ENCODE assay signal across 8 cellular contexts in genomic region chr11:118438314-118438931, GRCh38. TPM values are rescaled to one million over a fixed set of nuclear protein-coding genes. Genes with fewer than 3 reads are reported as not detected.
A peak's percentile ranks its signal among the peaks of the same experiment; 100 is the strongest.
DNase-seq lines count a peak whose midpoint lies in the region; ATAC-seq and TF ChIP-seq lines count a peak whose summit lies in the region.

No MANE protein-coding gene starts in this region.

- peak overlapping the region; percentile 80 for H3K9ac ChIP-seq in SK-N-SH

- DNase-seq in DMS114 treated with DMSO at 0.1 percent for 48 hours (lab: John Stamatoyannopoulos, UW; ENCODE audit: unreplicated experiment) (peak; percentile 45), SK-N-SH (peak; percentile 53), amniotic stem cell (lab: John Stamatoyannopoulos, UW) (peak; percentile 82), right cardiac atrium (peak in 1 of 3 donors; percentile 69), psoas muscle (peak in 1 of 2 donors; percentile 14), NCI-H187 treated with DMSO at 0.1 percent for 48 hours (lab: John Stamatoyannopoulos, UW) (no peak)

- H4K20me1 ChIP-seq in SK-N-SH (ENCODE audit: insufficient read depth): peaks cover 60% of the 10 kb centered on the region

- intact Hi-C loops in right cardiac atrium (cut with DNase I): loop anchor here in 1 of 4 donors (5.0 kb wide), 1 partner anchor 36 kb away; the partner anchor contains the start of gene ATP5MG
- intact Hi-C loops in psoas muscle (cut with DNase I): loop anchor here (5.0 kb wide), 1 partner anchor 36 kb away; the partner anchor contains the start of gene ATP5MG (in 2 of the 2)

- TF ChIP-seq RAD21 in SK-N-SH (IDR thresholded peaks at IDR 0.05; ENCODE audit: low read length): peak; percentile 17; the same call in 1 of the 2 replicates

- peaks cover 33 to 34% of the 10 kb centered on the region in 2 experiments; a peak in 3 of 4 replicates for H3K4me1 ChIP-seq in SK-N-SH (ENCODE audit: control insufficient read depth in 1 of 2, insufficient read depth in 2 of 2, low read depth in 1 of 2, low read length in 1 of 2)
- peaks cover 3% of the 10 kb centered on the region for H3K4me1 ChIP-seq in right cardiac atrium (ENCODE audit: control insufficient read depth, insufficient read depth, low read length)
- peaks cover 57% of the 10 kb centered on the region for H3K4me1 ChIP-seq in psoas muscle

- WGBS in SK-N-SH (ENCODE audit: low lambda C conversion rate): 4% methylated on average over 13 of the region's 14 CpGs
- WGBS in right cardiac atrium: 2% methylated on average over 14 of the region's 14 CpGs
- 17 to 30% (median 18%) methylated on average over 14 of the region's 14 CpGs for WGBS in psoas muscle, 3 donors

- H3K9me3 ChIP-seq in SK-N-SH (no peaks in the 10 kb centered on the region), right cardiac atrium (ENCODE audit: control insufficient read depth, low read length) (no peaks in the 10 kb centered on the region), psoas muscle (no peaks in the 10 kb centered on the region)

- H2AFZ ChIP-seq in SK-N-SH (ENCODE audit: low read depth): no peak overlapping the region; the same call in 1 of the 2 replicates

- H3K27me3 ChIP-seq in SK-N-SH (ENCODE audit: insufficient read depth): no peaks in the 10 kb centered on the region
- no peaks in the 10 kb centered on the region for H3K27me3 ChIP-seq in right cardiac atrium (ENCODE audit: control insufficient read depth, insufficient read depth)
- no peaks in the 10 kb centered on the region for H3K27me3 ChIP-seq in psoas muscle (ENCODE audit: insufficient read depth in 3 of 3, low read length in 2 of 3)

- TF ChIP-seq CTCF in SK-N-SH (IDR thresholded peaks at IDR 0.05) (no peak), psoas muscle (IDR thresholded peaks at IDR 0.05) (no peak)

- POLR2A ChIA-PET in SK-N-SH (lab: Yijun Ruan, JAX): no interaction called here

- peak overlapping the region; percentile 48 to 91 for H3K27ac ChIP-seq in SK-N-SH (ENCODE audit: low read depth in 2 of 2, low read length in 1 of 2)
- H3K27ac ChIP-seq in right cardiac atrium (ENCODE audit: low read length): peak overlapping the region; percentile 1
- H3K27ac ChIP-seq in psoas muscle: peak overlapping the region; percentile 80

- TF ChIP-seq EP300 in SK-N-SH (IDR thresholded peaks at IDR 0.05; ENCODE audit: borderline replicate concordance in 1 of 2, low read depth in 1 of 2, low read length in 1 of 2): no peak

- H3K4me3 ChIP-seq in SK-N-SH (ENCODE audit: low read depth in 2 of 2, low read length in 1 of 2) (peak overlapping the region; percentile 77 to 95), right cardiac atrium (ENCODE audit: low read length) (peak overlapping the region; percentile 84), psoas muscle (peak overlapping the region; percentile 97)

- ATAC-seq in HG03175 (IDR thresholded peaks at IDR 0.05; ENCODE audit: unreplicated experiment) (peak; percentile 27), right cardiac atrium (no peak), psoas muscle (no peak), HG03460 (IDR thresholded peaks at IDR 0.05; ENCODE audit: unreplicated experiment) (no peak)

- H3F3A ChIP-seq in SK-N-SH (replicated peaks; ENCODE audit: insufficient read depth): peaks cover 28% of the 10 kb centered on the region

- peak overlapping the region; percentile 98 for H3K4me2 ChIP-seq in SK-N-SH

- peaks cover 69% of the 10 kb centered on the region for H3K79me2 ChIP-seq in SK-N-SH (ENCODE audit: insufficient read depth)

- no peaks in the 10 kb centered on the region for H3K9me2 ChIP-seq in SK-N-SH

- H3K36me3 ChIP-seq in SK-N-SH (replicated peaks in 1 of 2; ENCODE audit: control insufficient read depth in 1 of 2, insufficient read depth in 2 of 2, low read length in 1 of 2) (peaks cover 15 to 18% of the 10 kb centered on the region in 2 experiments), psoas muscle (ENCODE audit: insufficient read depth in 1 of 2, low read depth in 1 of 2) (peaks cover 0 to 3% of the 10 kb centered on the region in 2 donors)

- CTCF ChIA-PET in SK-N-SH (lab: Yijun Ruan, JAX): interaction anchor here (1.0 to 1.1 kb wide), 3 partner anchors 16 to 50 kb away, joined by 3 read pairs; no protein-coding TSS in a partner anchor

TF ChIP-seq in SK-N-SH, 30 proteins besides CTCF, POLR2A, EP300 and RAD21:
- TF ChIP-seq TEAD4 (IDR thresholded peaks at IDR 0.05; ENCODE audit: borderline replicate concordance, insufficient read depth): no peak
- TF ChIP-seq MXI1 (IDR thresholded peaks at IDR 0.05; ENCODE audit: low read depth, low read length): peak; percentile 93
- TF ChIP-seq FOXM1 (IDR thresholded peaks at IDR 0.05; ENCODE audit: low read depth): no peak
- no peak for TF ChIP-seq MAX (IDR thresholded peaks at IDR 0.05; ENCODE audit: low read depth)
- TF ChIP-seq SIN3A (IDR thresholded peaks at IDR 0.05; ENCODE audit: borderline replicate concordance, low read depth, low read length): peak; percentile 85; the same call in 1 of the 2 replicates
- TF ChIP-seq YY1 (IDR thresholded peaks at IDR 0.05; ENCODE audit: low read depth): 0 out of 2 replicates have a peak, but pooled peaks have one; percentile 19
TF ChIP-seq in SK-N-SH: peak in this region for 3.

RNA-seq across cellular contexts. Expression of gene KMT2A, which starts 2.1 kb away (rescaled TPM):
- polyA plus RNA-seq in SK-N-SH (2012; rRNA removed) (15.7 and 16.6 TPM in 2 replicates), right cardiac atrium (9.1 TPM), psoas muscle (1 to 10 TPM; 3.1 to 9.9 (median 4.8) TPM)
- 8.2 and 11.9 TPM in 2 replicates for polyA plus RNA-seq in SK-N-SH (2012; cell fraction: cytosol; rRNA removed)
- 41.9 and 53.5 TPM in 2 replicates for polyA plus RNA-seq in SK-N-SH (2012; cell fraction: nucleus; rRNA removed)
- total RNA-seq in right cardiac atrium (10 to 100 TPM; 26.9 to 32.7 (median 27.7) TPM), psoas muscle (10 to 100 TPM; 18.1 to 27.3 (median 22.0) TPM)

RNA-seq across cellular contexts. Expression of gene ATP5MG, which starts 37.0 kb away (rescaled TPM):
- polyA plus RNA-seq in SK-N-SH (2012; rRNA removed) (140 and 152 TPM in 2 replicates), right cardiac atrium (666 TPM), psoas muscle (100 to 1,000 TPM; 180 to 217 (median 189) TPM)
- polyA plus RNA-seq in SK-N-SH (2012; cell fraction: cytosol; rRNA removed): 157 and 208 TPM in 2 replicates
- polyA plus RNA-seq in SK-N-SH (2012; cell fraction: nucleus; rRNA removed): 43.1 and 66.4 TPM in 2 replicates
- total RNA-seq in right cardiac atrium (100 to 1,000 TPM; 500 to 709 (median 601) TPM), psoas muscle (100 to 1,000 TPM; 237 to 340 (median 251) TPM)

Comparison
In these comparisons a context has a peak if more than half of its experiments do, and no peak if none do; other contexts are left out.
1. H3K27ac ChIP-seq: peak in every context shown above with its lines; median percentile 80 in psoas muscle; 70 in SK-N-SH; 1 in right cardiac atrium.